9 cellular contexts compared by ENCODE assay signal in genomic region chr11:107856981-107857517, GRCh38. TPM values are rescaled to one million over a fixed set of nuclear protein-coding genes. Genes with fewer than 3 reads are reported as not detected.
A peak's percentile ranks its signal among the peaks of the same experiment; 100 is the strongest.
DNase-seq lines count a peak whose midpoint lies in the region; ATAC-seq and TF ChIP-seq lines count a peak whose summit lies in the region.
"Had no signal": no experiment of that assay in that cellular context is flagged by ENCODE, and none has a peak within 500 bp of the region (broad histone marks: within the 10 kb centered on the region; RNA-seq: fewer than 3 reads in every experiment).

No MANE protein-coding gene starts in this region.

- no peaks in the 10 kb centered on the region for H3K36me3 ChIP-seq in GM23248 (ENCODE audit: low read depth)
- H3K36me3 ChIP-seq in iPS DF 6.9 (ENCODE audit: control insufficient read depth, insufficient read depth, low read length) = no peaks in the 10 kb centered on the region
- H3K36me3 ChIP-seq in right lobe of liver = no peaks in the 10 kb centered on the region

- 26% methylated on average over 7 of the region's 7 CpGs; no CpG with 5 or more reads in 1 of the 2 experiments for WGBS in GM23248 (ENCODE audit: low coverage in 1 of 2, low lambda C conversion rate in 2 of 2, missing lambda C conversion rate in 2 of 2), 2 experiments
- no CpG with 5 or more reads among the region's 7 CpGs for WGBS in iPS DF 6.9 (ENCODE audit: insufficient coverage, insufficient read length)
- WGBS in right lobe of liver (ENCODE audit: insufficient coverage, low coverage, low lambda C conversion rate, missing lambda C conversion rate) = 22% methylated on average over 7 of the region's 7 CpGs

- in situ Hi-C loops in GM23248 (cut with MboI) = no loop called here

- peaks cover 7% of the 10 kb centered on the region; the same call in 1 of the 2 replicates for H3F3A ChIP-seq in GM23248 (ENCODE audit: insufficient read depth)

- no peaks in the 10 kb centered on the region for H4K20me1 ChIP-seq in GM23248 (ENCODE audit: insufficient read depth)

- peaks cover 11% of the 10 kb centered on the region; the same call in 1 of the 2 replicates for H3K79me2 ChIP-seq in GM23248 (ENCODE audit: insufficient read depth)

- TF ChIP-seq CTCF in WI38 (IDR thresholded peaks at IDR 0.05; ENCODE audit: low read depth, low read length) = no peak
- TF ChIP-seq CTCF in right lobe of liver (IDR thresholded peaks at IDR 0.05) = no peak

- H3K4me1 ChIP-seq in GM23248 (ENCODE audit: insufficient read depth) (no peaks in the 10 kb centered on the region), iPS DF 6.9 (ENCODE audit: control insufficient read depth, insufficient read depth, low read length) (no peaks in the 10 kb centered on the region), right lobe of liver (peaks cover 0 to 18% (median 0%) of the 10 kb centered on the region in 4 donors)

- 0 out of 2 replicates have a peak overlapping the region, but pooled peaks have one; percentile 12 for H2AFZ ChIP-seq in GM23248

- peak overlapping the region; percentile 82 for H3K4me2 ChIP-seq in GM23248 (ENCODE audit: unreplicated experiment)

- H3K27ac ChIP-seq in GM23248 (no peak overlapping the region), iPS DF 6.9 (ENCODE audit: low read length) (no peak overlapping the region), right lobe of liver (no peak overlapping the region)

- no peaks in the 10 kb centered on the region for H3K27me3 ChIP-seq in GM23248 (replicated peaks; ENCODE audit: insufficient read depth)
- H3K27me3 ChIP-seq in iPS DF 6.9 (ENCODE audit: control insufficient read depth, insufficient read depth, low read length) = no peaks in the 10 kb centered on the region; the same call in 1 of the 2 replicates
- no peaks in the 10 kb centered on the region for H3K27me3 ChIP-seq in right lobe of liver

- no peaks in the 10 kb centered on the region for H3K9me2 ChIP-seq in GM23248 (ENCODE audit: insufficient read depth)

- no peak overlapping the region for H3K9ac ChIP-seq in GM23248

- no peak for TF ChIP-seq POLR2A in right lobe of liver (IDR thresholded peaks at IDR 0.05)

- no peak for ATAC-seq in HG02885 (IDR thresholded peaks at IDR 0.05; ENCODE audit: poor library complexity, unreplicated experiment)
- ATAC-seq in HG02763 (IDR thresholded peaks at IDR 0.05; ENCODE audit: unreplicated experiment) = no peak
- no peak for ATAC-seq in right lobe of liver

- H3K9me3 ChIP-seq in GM23248 (ENCODE audit: low read depth) (no peaks in the 10 kb centered on the region), iPS DF 6.9 (ENCODE audit: control insufficient read depth, insufficient read depth, low read length) (no peaks in the 10 kb centered on the region), right lobe of liver (no peaks in the 10 kb centered on the region)

- DNase-seq in A172 (ENCODE audit: low spot score) (peak; percentile 27), GM23248 (peak; percentile 20), iPS DF 6.9 (ENCODE audit: low read depth, low spot score) (no peak), NCI-H2171 (lab: John Stamatoyannopoulos, UW) (no peak), right lobe of liver (no peak)
- DNase-seq: GDM1 had no signal

- H3K4me3 ChIP-seq in GM23248 = peak overlapping the region; percentile 83
- H3K4me3 ChIP-seq in WI38 (ENCODE audit: low read depth, low read length) = peak overlapping the region; percentile 85; the same call in 1 of the 2 replicates
- H3K4me3 ChIP-seq in iPS DF 6.9 (ENCODE audit: low read length) = peak overlapping the region; percentile 4; the same call in 1 of the 2 replicates
- H3K4me3 ChIP-seq in right lobe of liver = no peak overlapping the region

- intact Hi-C loops in right lobe of liver (cut with DNase I) = no loop called here

RNA-seq across cellular contexts. Expression of gene SLC35F2, which starts 1.5 kb away (rescaled TPM):
- total RNA-seq in A172 (2014; rRNA removed; shearing (Covaris generic)) = 11.2 and 13.8 TPM in 2 replicates
- total RNA-seq in GM23248 (2014; rRNA removed; shearing (Covaris generic)) = 11.5 and 12.9 TPM in 2 replicates
- 11.5 and 12.4 TPM in 2 replicates for polyA plus RNA-seq in GM23248 (2016; fragmentation: Nextera tagmentation; extraction: Ambion mirVana)
- total RNA-seq in right lobe of liver = under 1 TPM in 5 of 6 experiments, not detected in 1; 0.06 to 0.55 (median 0.28) TPM

Comparison
In these comparisons a context has a peak if more than half of its experiments do, and no peak if none do; other contexts are left out.
1. DNase-seq: peak in A172 (single experiment) and GM23248 (single experiment); none in iPS DF 6.9 (single experiment), NCI-H2171 (single experiment) and right lobe of liver (0 of 3).
2. H3K4me3 ChIP-seq: peak in GM23248 (single experiment), WI38 (single experiment) and iPS DF 6.9 (single experiment); none in right lobe of liver (0 of 3).